8 cellular contexts compared by ENCODE assay signal in genomic region chr6:151390276-151391020, GRCh38.
DNase-seq lines count a peak whose midpoint lies in the region; ATAC-seq and TF ChIP-seq lines count a peak whose summit lies in the region.

No MANE protein-coding gene starts in this region.

- H3K27ac ChIP-seq in 22Rv1, result peak overlapping the region; percentile 100
- peak overlapping the region; percentile 94 for H3K27ac ChIP-seq in brain microvascular endothelial cell

- no peaks in the 10 kb centered on the region for H3K27me3 ChIP-seq in brain microvascular endothelial cell (replicated peaks)

- in situ Hi-C loops in brain microvascular endothelial cell (cut with HindIII; ENCODE audit: low pct_ligation_motif_present, low sequenced_read_pairs), result no loop called here

- peak; percentile 72 for ATAC-seq in GM18858 (IDR thresholded peaks at IDR 0.05; ENCODE audit: unreplicated experiment)
- ATAC-seq in HG03066 (IDR thresholded peaks at IDR 0.05; ENCODE audit: low read depth, unreplicated experiment), result peak; percentile 78

- H3K36me3 ChIP-seq in brain microvascular endothelial cell (replicated peaks), result no peaks in the 10 kb centered on the region

- no peak for TF ChIP-seq CTCF in 22Rv1 (IDR thresholded peaks at IDR 0.05)
- TF ChIP-seq CTCF in brain microvascular endothelial cell (IDR thresholded peaks at IDR 0.05; ENCODE audit: low read depth, low read length, missing control alignments), result no peak

- DNase-seq in NCI-H2107 treated with DMSO at 0.1 percent for 48 hours (lab: John Stamatoyannopoulos, UW; ENCODE audit: unreplicated experiment) (peak; percentile 87), UCSD-AML1 (lab: John Stamatoyannopoulos, UW; ENCODE audit: unreplicated experiment) (peak; percentile 100), brain microvascular endothelial cell (peak; percentile 97), skeletal muscle cell (ENCODE audit: low read depth) (peak; percentile 98)

- H3K4me3 ChIP-seq in brain microvascular endothelial cell (ENCODE audit: low read depth, low read length) (peak overlapping the region; percentile 77), iPS-11a (ENCODE audit: low read depth, low read length) (peak overlapping the region; percentile 78), skeletal muscle cell (ENCODE audit: low read depth, low read length) (peak overlapping the region; percentile 90)

Comparison
In these comparisons a context has a peak if more than half of its experiments do, and no peak if none do; other contexts are left out.
1. Peak in every context shown above with its lines: DNase-seq, ATAC-seq, H3K4me3 ChIP-seq and H3K27ac ChIP-seq.